In the genomic region with DNA sequence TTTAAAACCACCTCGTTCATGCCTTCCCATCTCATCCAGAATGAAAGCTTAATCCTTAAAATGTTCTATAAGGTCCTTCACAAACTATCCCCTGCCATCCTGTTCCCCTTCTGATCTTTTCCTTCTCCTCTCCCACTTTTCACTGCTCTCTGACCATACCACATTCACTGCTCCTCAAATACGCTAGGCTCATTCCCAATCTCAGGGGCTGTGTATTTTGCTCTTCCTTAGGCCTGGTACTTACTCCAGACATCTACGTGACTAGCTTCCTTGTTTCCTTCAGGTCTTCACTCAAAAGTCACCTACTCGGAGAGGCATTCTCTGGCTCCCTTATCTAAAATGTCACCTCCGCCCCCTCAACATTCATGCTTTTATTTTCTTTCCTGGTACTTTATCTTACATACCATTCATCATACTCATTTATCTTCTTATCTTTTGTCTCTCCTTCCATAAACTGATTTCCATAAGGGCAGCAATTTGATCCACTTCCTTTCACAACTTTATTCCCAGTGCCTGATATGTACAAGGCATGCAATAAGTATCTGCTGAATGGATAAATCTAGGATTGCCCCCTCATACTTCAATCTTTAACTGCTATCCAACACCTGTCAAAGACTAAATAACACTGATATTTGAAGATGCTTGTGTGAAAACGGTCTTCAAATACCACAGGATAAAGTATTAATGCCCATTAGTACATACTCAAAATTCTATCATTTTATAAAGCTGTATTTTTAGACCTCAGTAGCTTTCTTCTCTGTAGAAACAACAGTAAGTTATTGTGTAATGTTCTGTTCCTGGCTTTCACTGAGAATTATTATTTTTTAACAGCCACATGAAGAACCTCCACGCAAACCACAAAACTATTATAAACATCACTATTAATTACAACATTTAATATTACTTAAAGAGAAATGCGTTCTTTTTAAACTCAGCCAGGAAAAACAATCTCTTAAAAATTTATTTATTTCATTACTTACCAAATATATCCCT, we compare ENCODE assay signal across 23 cellular contexts. TPM values are rescaled to one million over a fixed set of nuclear protein-coding genes. Genes with fewer than 3 reads are reported as not detected.
DNase-seq lines count a peak whose midpoint lies in the region; ATAC-seq, FAIRE-seq and TF ChIP-seq lines count a peak whose summit lies in the region.
"Had no signal": no experiment of that assay in that cellular context is flagged by ENCODE, and none has a peak within 500 bp of the region (broad histone marks: within the 10 kb centered on the region; RNA-seq: fewer than 3 reads in every experiment).

No MANE protein-coding gene starts in this region.

- no peaks in the 10 kb centered on the region for H3K27me3 Mint-ChIP-seq in astrocyte (ENCODE audit: low read depth, unreplicated experiment)
- H3K27me3 Mint-ChIP-seq: activated naive CD4-positive, alpha-beta T cell treated with anti-CD3 and anti-CD28 coated beads, Interleukin-2, amount 10 ng/mL, durations not matched to agents 7 days and 5 days; CD4-positive, CD25-positive, alpha-beta regulatory T cell; stimulated activated naive CD8-positive, alpha-beta T cell treated with anti-CD3 and anti-CD28 coated beads, Interleukin-15, amount 100 ng/mL, for 72 hours had no signal

- peaks cover 19% of the 10 kb centered on the region for H3K4me1 Mint-ChIP-seq in astrocyte (ENCODE audit: low read depth, unreplicated experiment)

- H3K27ac Mint-ChIP-seq in astrocyte (ENCODE audit: unreplicated experiment): no peak overlapping the region
- H3K27ac Mint-ChIP-seq: activated naive CD4-positive, alpha-beta T cell treated with anti-CD3 and anti-CD28 coated beads, Interleukin-2, amount 10 ng/mL, durations not matched to agents 7 days and 5 days; CD4-positive, CD25-positive, alpha-beta regulatory T cell; stimulated activated naive CD8-positive, alpha-beta T cell treated with anti-CD3 and anti-CD28 coated beads, Interleukin-15, amount 100 ng/mL, for 72 hours had no signal

- H3K27ac ChIP-seq in heart right ventricle (no peak overlapping the region), astrocyte (ENCODE audit: low read depth, low read length) (peak overlapping the region; percentile 33), gastroesophageal sphincter (peak overlapping the region in 3 of 4 donors; percentile 18 to 55 (median 21)), uterus (peak overlapping the region; percentile 32 to 55)
- H3K27ac ChIP-seq: dorsolateral prefrontal cortex, neutrophil had no signal

- intact Hi-C loops in Right ventricle myocardium superior (cut with DNase I): no loop called here
- intact Hi-C loops in heart right ventricle (cut with DNase I): no loop called here
- intact Hi-C loops in uterus (cut with DNase I; ENCODE audit: low total_unique reads): no loop called here

- H2AFZ ChIP-seq in astrocyte (ENCODE audit: low read depth, low read length): no peak overlapping the region

- no peak for DNase-seq in Right ventricle myocardium superior
- no peak for DNase-seq in heart right ventricle
- DNase-seq in astrocyte (ENCODE audit: low read depth): peak; percentile 45
- DNase-seq in uterus: no peak
- DNase-seq in GM19238 (ENCODE audit: insufficient read length, low spot score): no peak
- DNase-seq in Kasumi-1 (lab: John Stamatoyannopoulos, UW): no peak
- DNase-seq: activated CD4-positive, alpha-beta T cell treated with anti-CD3 and anti-CD28 coated beads, Interleukin-2, amount 50 U/mL, for 4 hours; activated naive CD4-positive, alpha-beta T cell treated with anti-CD3 and anti-CD28 coated beads, Interleukin-2, amount 10 ng/mL, durations not matched to agents 7 days and 5 days; CD4-positive, CD25-positive, alpha-beta regulatory T cell; DMS79 treated with DMSO at 0.1 percent for 48 hours; dorsolateral prefrontal cortex; KBM-7; NCI-H82; stimulated activated CD4-positive, alpha-beta T cell treated with anti-CD3 and anti-CD28 coated beads, Interleukin-1b, Interleukin-23, amount 100 ng/mL, for 48 hours; stimulated activated naive CD8-positive, alpha-beta T cell treated with anti-CD3 and anti-CD28 coated beads, Interleukin-15, amount 100 ng/mL, for 72 hours; SW 1271 had no signal

- H4K20me1 ChIP-seq in astrocyte (ENCODE audit: insufficient read depth, low read length): peaks cover 78% of the 10 kb centered on the region

- H3K4me3 Mint-ChIP-seq in astrocyte (ENCODE audit: unreplicated experiment): no peak overlapping the region
- H3K4me3 Mint-ChIP-seq: activated naive CD4-positive, alpha-beta T cell treated with anti-CD3 and anti-CD28 coated beads, Interleukin-2, amount 10 ng/mL, durations not matched to agents 7 days and 5 days; CD4-positive, CD25-positive, alpha-beta regulatory T cell; stimulated activated naive CD8-positive, alpha-beta T cell treated with anti-CD3 and anti-CD28 coated beads, Interleukin-15, amount 100 ng/mL, for 72 hours had no signal

- no peaks in the 10 kb centered on the region for H3K27me3 ChIP-seq in heart right ventricle
- no peaks in the 10 kb centered on the region for H3K27me3 ChIP-seq in astrocyte (ENCODE audit: insufficient read depth, low read length)
- no peaks in the 10 kb centered on the region for H3K27me3 ChIP-seq in gastroesophageal sphincter
- no peaks in the 10 kb centered on the region for H3K27me3 ChIP-seq in uterus
- H3K27me3 ChIP-seq: dorsolateral prefrontal cortex, right atrium auricular region had no signal

- peak overlapping the region; percentile 40 for H3K4me2 ChIP-seq in astrocyte (ENCODE audit: low read length)

- H3K9ac ChIP-seq in astrocyte (ENCODE audit: low read length): no peak overlapping the region

- no peak for TF ChIP-seq EP300 in gastroesophageal sphincter (IDR thresholded peaks at IDR 0.05)

- TF ChIP-seq CTCF in heart right ventricle (IDR thresholded peaks at IDR 0.05) (no peak), astrocyte (IDR thresholded peaks at IDR 0.05; ENCODE audit: insufficient read depth, low read depth, low read length) (no peak), gastroesophageal sphincter (IDR thresholded peaks at IDR 0.05) (no peak), uterus (IDR thresholded peaks at IDR 0.05) (no peak)

- no peaks in the 10 kb centered on the region for H3K9me3 Mint-ChIP-seq in astrocyte (ENCODE audit: unreplicated experiment)
- H3K9me3 Mint-ChIP-seq: activated naive CD4-positive, alpha-beta T cell treated with anti-CD3 and anti-CD28 coated beads, Interleukin-2, amount 10 ng/mL, durations not matched to agents 7 days and 5 days; CD4-positive, CD25-positive, alpha-beta regulatory T cell; stimulated activated naive CD8-positive, alpha-beta T cell treated with anti-CD3 and anti-CD28 coated beads, Interleukin-15, amount 100 ng/mL, for 72 hours had no signal

- no peak for FAIRE-seq in astrocyte (lab: Jason Lieb, UNC)
- FAIRE-seq: GM19239, RCC 7860 had no signal

- TF ChIP-seq POLR2A in gastroesophageal sphincter (IDR thresholded peaks at IDR 0.05) (no peak), uterus (IDR thresholded peaks at IDR 0.05) (no peak)

- peaks cover 97% of the 10 kb centered on the region for H3K79me2 ChIP-seq in astrocyte (ENCODE audit: insufficient read depth, low read length)

- peaks cover 5 to 99% (median 62%) of the 10 kb centered on the region in 9 donors for H3K4me1 ChIP-seq in heart right ventricle
- H3K4me1 ChIP-seq in astrocyte (ENCODE audit: insufficient read depth, low read length): peaks cover 9% of the 10 kb centered on the region
- peaks cover 16 to 90% (median 19%) of the 10 kb centered on the region in 3 donors for H3K4me1 ChIP-seq in gastroesophageal sphincter
- H3K4me1 ChIP-seq in uterus: peaks cover 4% of the 10 kb centered on the region in 2 donors

- H3K4me3 ChIP-seq in heart right ventricle: no peak overlapping the region
- H3K4me3 ChIP-seq in astrocyte (ENCODE audit: insufficient read depth, low read depth, low read length): no peak overlapping the region
- no peak overlapping the region for H3K4me3 ChIP-seq in gastroesophageal sphincter
- H3K4me3 ChIP-seq in uterus: no peak overlapping the region
- H3K4me3 ChIP-seq: dorsolateral prefrontal cortex, right atrium auricular region had no signal

- H3K36me3 ChIP-seq in heart right ventricle: no peaks in the 10 kb centered on the region
- no peaks in the 10 kb centered on the region for H3K36me3 ChIP-seq in astrocyte (ENCODE audit: insufficient read depth, low read length)
- H3K36me3 ChIP-seq in gastroesophageal sphincter: no peaks in the 10 kb centered on the region
- H3K36me3 ChIP-seq in uterus: no peaks in the 10 kb centered on the region
- H3K36me3 ChIP-seq: neutrophil, right atrium auricular region had no signal

- ATAC-seq in Right ventricle myocardium superior (ENCODE audit: poor library complexity) (peak; percentile 30), heart right ventricle (no peak), gastroesophageal sphincter (peak; percentile 80), HG03460 (IDR thresholded peaks at IDR 0.05; ENCODE audit: unreplicated experiment) (no peak)
- ATAC-seq: left lobe of liver; stimulated activated naive CD8-positive, alpha-beta T cell treated with anti-CD3 and anti-CD28 coated beads, Interleukin-15, amount 100 ng/mL, for 72 hours had no signal

- peaks cover 3% of the 10 kb centered on the region for H3K36me3 Mint-ChIP-seq in astrocyte (ENCODE audit: low read depth, unreplicated experiment)
- H3K36me3 Mint-ChIP-seq: activated naive CD4-positive, alpha-beta T cell treated with anti-CD3 and anti-CD28 coated beads, Interleukin-2, amount 10 ng/mL, durations not matched to agents 7 days and 5 days; CD4-positive, CD25-positive, alpha-beta regulatory T cell had no signal

- WGBS in heart right ventricle, 2 donors: 75 to 81% methylated on average over 8 of the region's 8 CpGs
- WGBS in gastroesophageal sphincter (ENCODE audit: low coverage in 1 of 2), 2 donors: 63 to 65% methylated on average over 8 of the region's 8 CpGs

- H3K9me3 ChIP-seq in heart right ventricle (no peaks in the 10 kb centered on the region), astrocyte (ENCODE audit: insufficient read depth, low read depth, low read length) (no peaks in the 10 kb centered on the region), gastroesophageal sphincter (no peaks in the 10 kb centered on the region), uterus (no peaks in the 10 kb centered on the region)
- H3K9me3 ChIP-seq: neutrophil, right atrium auricular region had no signal

RNA-seq across cellular contexts. Expression of gene JMJD1C, which starts 27.0 kb away (rescaled TPM):
- total RNA-seq in Right ventricle myocardium superior: 32.9 TPM
- total RNA-seq in heart right ventricle: 10 to 100 TPM; 30.9 to 51.9 (median 39.2) TPM
- polyA plus RNA-seq in heart right ventricle: 10 to 100 TPM; 14.4 to 70.4 TPM
- 55.4 and 61.0 TPM in 2 replicates for total RNA-seq in astrocyte
- total RNA-seq in gastroesophageal sphincter: 100 to 1,000 TPM in 2 of 4 donors, 10 to 100 TPM in 2; 76.2 to 150 (median 101) TPM
- 100 to 1,000 TPM; 127 to 330 (median 208) TPM for total RNA-seq in uterus

Comparison
In these comparisons a context has a peak if more than half of its experiments do, and no peak if none do; other contexts are left out.
1. ATAC-seq: peak in Right ventricle myocardium superior (single experiment) and gastroesophageal sphincter (single experiment); none in heart right ventricle (0 of 8) and HG03460 (single experiment).
2. H3K27ac ChIP-seq: peak in astrocyte (single experiment), gastroesophageal sphincter (3 of 4) and uterus (2 of 2); none in heart right ventricle (0 of 10).